ENCODE assay signal across 4 cellular contexts in the genomic region with DNA sequence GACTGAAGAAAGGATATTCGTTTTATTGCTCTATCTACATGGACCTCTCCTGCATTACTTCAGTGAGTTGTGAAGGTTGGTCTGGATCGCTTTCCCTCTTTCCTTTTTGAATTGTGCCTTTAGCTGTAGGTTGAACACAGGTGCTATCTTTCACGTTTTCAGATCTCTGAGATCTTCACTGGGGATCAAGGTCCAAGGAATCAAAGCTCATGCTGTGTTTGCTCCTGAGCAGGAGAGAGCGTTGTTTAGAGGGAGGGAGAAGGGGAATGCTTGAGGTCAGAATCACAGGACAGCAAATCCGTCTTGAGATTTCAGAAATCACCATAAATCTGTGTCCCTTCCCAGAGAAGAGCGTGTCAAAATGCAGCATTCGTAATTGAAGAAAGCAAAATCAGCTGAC.
"Had no signal": no experiment of that assay in that cellular context is flagged by ENCODE, and none has a peak within 500 bp of the region (broad histone marks: within the 10 kb centered on the region; RNA-seq: fewer than 3 reads in every experiment).

No MANE protein-coding gene starts in this region.

- H3K36me3 Mint-ChIP-seq: IgD-negative memory B cell had no signal

- H3K4me3 Mint-ChIP-seq: GM23338, H9, IgD-negative memory B cell had no signal

- H3K27me3 Mint-ChIP-seq: IgD-negative memory B cell had no signal

- H3K27ac Mint-ChIP-seq: GM23338, IgD-negative memory B cell had no signal

- H3K4me1 Mint-ChIP-seq: GM23338, H9, IgD-negative memory B cell had no signal

- H3K4me3 ChIP-seq: GM23338 had no signal

- DNase-seq: H9, HCEC 1CT had no signal

- ATAC-seq: GM23338 had no signal

- H3K9me3 Mint-ChIP-seq: GM23338 had no signal
